1 cellular context compared by ENCODE assay signal in the genomic region with DNA sequence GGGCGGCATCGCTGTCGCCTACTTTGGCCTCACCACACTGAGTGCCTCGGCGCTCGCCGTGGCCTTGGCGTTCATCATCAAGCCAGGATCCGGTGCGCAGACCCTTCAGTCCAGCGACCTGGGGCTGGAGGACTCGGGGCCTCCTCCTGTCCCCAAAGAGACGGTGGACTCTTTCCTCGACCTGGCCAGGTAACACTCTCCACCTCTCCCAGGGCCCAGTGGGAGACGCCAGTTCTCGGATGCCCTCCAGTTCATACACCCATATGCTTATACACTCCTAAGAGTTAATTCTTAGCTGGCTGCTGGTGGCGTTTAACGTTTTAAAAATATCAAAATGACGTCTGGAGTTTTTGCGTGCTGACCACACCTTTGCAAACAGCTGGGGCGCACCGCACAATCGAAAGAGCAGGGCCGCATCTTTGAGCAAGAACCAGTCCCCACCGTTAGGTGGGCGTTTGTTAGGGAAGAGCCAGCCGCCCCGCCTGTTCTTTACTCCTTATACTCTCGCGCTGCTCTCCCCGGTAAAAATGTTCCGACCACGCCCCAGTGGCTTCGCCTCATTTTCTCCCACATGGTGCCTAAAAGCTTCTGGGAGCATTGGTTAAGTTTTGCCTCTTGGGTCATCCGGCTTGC.
A peak's percentile ranks its signal among the peaks of the same experiment; 100 is the strongest.
TF ChIP-seq lines count a peak whose summit lies in the region.

No MANE protein-coding gene starts in this region.

TF ChIP-seq in K562, 482 proteins besides CTCF, POLR2A, EP300 and RAD21 (continued from another document and continues in another):
- TF ChIP-seq KAT7 (CRISPR knock-in tag; IDR thresholded peaks at IDR 0.05; ENCODE audit: borderline replicate concordance) (peak; percentile 68; the same call in 1 of the 2 replicates), CHD2 (IDR thresholded peaks at IDR 0.05; ENCODE audit: low read depth, low read length) (peak; percentile 67), BRCA1 (IDR thresholded peaks at IDR 0.05) (no peak), BRCA1 (CRISPR knock-in tag; IDR thresholded peaks at IDR 0.05) (no peak), MAZ (CRISPR knock-in tag; conservative IDR thresholded peaks at IDR 0.05 in 1 of 2, IDR thresholded peaks at IDR 0.05 in 1 of 2) (no peak), SMARCA4 (IDR thresholded peaks at IDR 0.05) (peak; percentile 28; the same call in 1 of the 2 replicates), RBBP5 (IDR thresholded peaks at IDR 0.05; ENCODE audit: borderline replicate concordance, insufficient read depth, low read length, poor library complexity, severe bottlenecking) (peak; percentile 33), SIN3A (IDR thresholded peaks at IDR 0.05; ENCODE audit: borderline replicate concordance in 2 of 2, control insufficient read depth in 1 of 2, low read depth in 2 of 2, low read length in 2 of 2) (peak in 1 of 2 experiments; percentile 6; a peak in 1 of 4 replicates), TEAD1 (CRISPR knock-in tag; IDR thresholded peaks at IDR 0.05) (0 out of 4 replicates have a peak, but pooled peaks of 1 of the 2 experiments have one; percentile 55), SRF (CRISPR knock-in tag; IDR thresholded peaks at IDR 0.05) (0 out of 4 replicates have a peak, but pooled peaks of 1 of the 2 experiments have one; percentile 16), ZFX (CRISPR knock-in tag; IDR thresholded peaks at IDR 0.05) (peak; percentile 21; the same call in 1 of the 2 replicates), ZNF79 (CRISPR knock-in tag; IDR thresholded peaks at IDR 0.05; ENCODE audit: low read depth) (no peak), FOXP1 (CRISPR knock-in tag; IDR thresholded peaks at IDR 0.05) (0 out of 2 replicates have a peak, but pooled peaks have one; percentile 26), GATA2 (CRISPR knock-in tag; IDR thresholded peaks at IDR 0.05) (0 out of 2 replicates have a peak, but pooled peaks have one; percentile 6)
- TF ChIP-seq, protein P1, sequence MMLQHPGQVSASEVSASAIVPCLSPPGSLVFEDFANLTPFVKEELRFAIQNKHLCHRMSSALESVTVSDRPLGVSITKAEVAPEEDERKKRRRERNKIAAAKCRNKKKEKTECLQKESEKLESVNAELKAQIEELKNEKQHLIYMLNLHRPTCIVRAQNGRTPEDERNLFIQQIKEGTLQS (IDR thresholded peaks at IDR 0.05), result no peak
- TF ChIP-seq, protein P1 (CRISPR knock-in tag; conservative IDR thresholded peaks at IDR 0.05), result no peak
- TF ChIP-seq, protein P2, sequence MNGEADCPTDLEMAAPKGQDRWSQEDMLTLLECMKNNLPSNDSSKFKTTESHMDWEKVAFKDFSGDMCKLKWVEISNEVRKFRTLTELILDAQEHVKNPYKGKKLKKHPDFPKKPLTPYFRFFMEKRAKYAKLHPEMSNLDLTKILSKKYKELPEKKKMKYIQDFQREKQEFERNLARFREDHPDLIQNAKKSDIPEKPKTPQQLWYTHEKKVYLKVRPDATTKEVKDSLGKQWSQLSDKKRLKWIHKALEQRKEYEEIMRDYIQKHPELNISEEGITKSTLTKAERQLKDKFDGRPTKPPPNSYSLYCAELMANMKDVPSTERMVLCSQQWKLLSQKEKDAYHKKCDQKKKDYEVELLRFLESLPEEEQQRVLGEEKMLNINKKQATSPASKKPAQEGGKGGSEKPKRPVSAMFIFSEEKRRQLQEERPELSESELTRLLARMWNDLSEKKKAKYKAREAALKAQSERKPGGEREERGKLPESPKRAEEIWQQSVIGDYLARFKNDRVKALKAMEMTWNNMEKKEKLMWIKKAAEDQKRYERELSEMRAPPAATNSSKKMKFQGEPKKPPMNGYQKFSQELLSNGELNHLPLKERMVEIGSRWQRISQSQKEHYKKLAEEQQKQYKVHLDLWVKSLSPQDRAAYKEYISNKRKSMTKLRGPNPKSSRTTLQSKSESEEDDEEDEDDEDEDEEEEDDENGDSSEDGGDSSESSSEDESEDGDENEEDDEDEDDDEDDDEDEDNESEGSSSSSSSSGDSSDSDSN (IDR thresholded peaks at IDR 0.05; ENCODE audit: borderline replicate concordance in 1 of 2, low read depth in 2 of 2, low read length in 2 of 2), result 0 out of 4 replicates have a peak, but pooled peaks of 1 of the 2 experiments have one; percentile 15
- TF ChIP-seq, protein P3, sequence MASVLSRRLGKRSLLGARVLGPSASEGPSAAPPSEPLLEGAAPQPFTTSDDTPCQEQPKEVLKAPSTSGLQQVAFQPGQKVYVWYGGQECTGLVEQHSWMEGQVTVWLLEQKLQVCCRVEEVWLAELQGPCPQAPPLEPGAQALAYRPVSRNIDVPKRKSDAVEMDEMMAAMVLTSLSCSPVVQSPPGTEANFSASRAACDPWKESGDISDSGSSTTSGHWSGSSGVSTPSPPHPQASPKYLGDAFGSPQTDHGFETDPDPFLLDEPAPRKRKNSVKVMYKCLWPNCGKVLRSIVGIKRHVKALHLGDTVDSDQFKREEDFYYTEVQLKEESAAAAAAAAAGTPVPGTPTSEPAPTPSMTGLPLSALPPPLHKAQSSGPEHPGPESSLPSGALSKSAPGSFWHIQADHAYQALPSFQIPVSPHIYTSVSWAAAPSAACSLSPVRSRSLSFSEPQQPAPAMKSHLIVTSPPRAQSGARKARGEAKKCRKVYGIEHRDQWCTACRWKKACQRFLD (CRISPR knock-in tag; IDR thresholded peaks at IDR 0.05), result peak; percentile 22; the same call in 1 of the 2 replicates
- TF ChIP-seq, protein P4, sequence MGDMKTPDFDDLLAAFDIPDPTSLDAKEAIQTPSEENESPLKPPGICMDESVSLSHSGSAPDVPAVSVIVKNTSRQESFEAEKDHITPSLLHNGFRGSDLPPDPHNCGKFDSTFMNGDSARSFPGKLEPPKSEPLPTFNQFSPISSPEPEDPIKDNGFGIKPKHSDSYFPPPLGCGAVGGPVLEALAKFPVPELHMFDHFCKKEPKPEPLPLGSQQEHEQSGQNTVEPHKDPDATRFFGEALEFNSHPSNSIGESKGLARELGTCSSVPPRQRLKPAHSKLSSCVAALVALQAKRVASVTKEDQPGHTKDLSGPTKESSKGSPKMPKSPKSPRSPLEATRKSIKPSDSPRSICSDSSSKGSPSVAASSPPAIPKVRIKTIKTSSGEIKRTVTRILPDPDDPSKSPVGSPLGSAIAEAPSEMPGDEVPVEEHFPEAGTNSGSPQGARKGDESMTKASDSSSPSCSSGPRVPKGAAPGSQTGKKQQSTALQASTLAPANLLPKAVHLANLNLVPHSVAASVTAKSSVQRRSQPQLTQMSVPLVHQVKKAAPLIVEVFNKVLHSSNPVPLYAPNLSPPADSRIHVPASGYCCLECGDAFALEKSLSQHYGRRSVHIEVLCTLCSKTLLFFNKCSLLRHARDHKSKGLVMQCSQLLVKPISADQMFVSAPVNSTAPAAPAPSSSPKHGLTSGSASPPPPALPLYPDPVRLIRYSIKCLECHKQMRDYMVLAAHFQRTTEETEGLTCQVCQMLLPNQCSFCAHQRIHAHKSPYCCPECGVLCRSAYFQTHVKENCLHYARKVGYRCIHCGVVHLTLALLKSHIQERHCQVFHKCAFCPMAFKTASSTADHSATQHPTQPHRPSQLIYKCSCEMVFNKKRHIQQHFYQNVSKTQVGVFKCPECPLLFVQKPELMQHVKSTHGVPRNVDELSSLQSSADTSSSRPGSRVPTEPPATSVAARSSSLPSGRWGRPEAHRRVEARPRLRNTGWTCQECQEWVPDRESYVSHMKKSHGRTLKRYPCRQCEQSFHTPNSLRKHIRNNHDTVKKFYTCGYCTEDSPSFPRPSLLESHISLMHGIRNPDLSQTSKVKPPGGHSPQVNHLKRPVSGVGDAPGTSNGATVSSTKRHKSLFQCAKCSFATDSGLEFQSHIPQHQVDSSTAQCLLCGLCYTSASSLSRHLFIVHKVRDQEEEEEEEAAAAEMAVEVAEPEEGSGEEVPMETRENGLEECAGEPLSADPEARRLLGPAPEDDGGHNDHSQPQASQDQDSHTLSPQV (IDR thresholded peaks at IDR 0.05), result 0 out of 2 replicates have a peak, but pooled peaks have one; percentile 19
- TF ChIP-seq, protein P5, sequence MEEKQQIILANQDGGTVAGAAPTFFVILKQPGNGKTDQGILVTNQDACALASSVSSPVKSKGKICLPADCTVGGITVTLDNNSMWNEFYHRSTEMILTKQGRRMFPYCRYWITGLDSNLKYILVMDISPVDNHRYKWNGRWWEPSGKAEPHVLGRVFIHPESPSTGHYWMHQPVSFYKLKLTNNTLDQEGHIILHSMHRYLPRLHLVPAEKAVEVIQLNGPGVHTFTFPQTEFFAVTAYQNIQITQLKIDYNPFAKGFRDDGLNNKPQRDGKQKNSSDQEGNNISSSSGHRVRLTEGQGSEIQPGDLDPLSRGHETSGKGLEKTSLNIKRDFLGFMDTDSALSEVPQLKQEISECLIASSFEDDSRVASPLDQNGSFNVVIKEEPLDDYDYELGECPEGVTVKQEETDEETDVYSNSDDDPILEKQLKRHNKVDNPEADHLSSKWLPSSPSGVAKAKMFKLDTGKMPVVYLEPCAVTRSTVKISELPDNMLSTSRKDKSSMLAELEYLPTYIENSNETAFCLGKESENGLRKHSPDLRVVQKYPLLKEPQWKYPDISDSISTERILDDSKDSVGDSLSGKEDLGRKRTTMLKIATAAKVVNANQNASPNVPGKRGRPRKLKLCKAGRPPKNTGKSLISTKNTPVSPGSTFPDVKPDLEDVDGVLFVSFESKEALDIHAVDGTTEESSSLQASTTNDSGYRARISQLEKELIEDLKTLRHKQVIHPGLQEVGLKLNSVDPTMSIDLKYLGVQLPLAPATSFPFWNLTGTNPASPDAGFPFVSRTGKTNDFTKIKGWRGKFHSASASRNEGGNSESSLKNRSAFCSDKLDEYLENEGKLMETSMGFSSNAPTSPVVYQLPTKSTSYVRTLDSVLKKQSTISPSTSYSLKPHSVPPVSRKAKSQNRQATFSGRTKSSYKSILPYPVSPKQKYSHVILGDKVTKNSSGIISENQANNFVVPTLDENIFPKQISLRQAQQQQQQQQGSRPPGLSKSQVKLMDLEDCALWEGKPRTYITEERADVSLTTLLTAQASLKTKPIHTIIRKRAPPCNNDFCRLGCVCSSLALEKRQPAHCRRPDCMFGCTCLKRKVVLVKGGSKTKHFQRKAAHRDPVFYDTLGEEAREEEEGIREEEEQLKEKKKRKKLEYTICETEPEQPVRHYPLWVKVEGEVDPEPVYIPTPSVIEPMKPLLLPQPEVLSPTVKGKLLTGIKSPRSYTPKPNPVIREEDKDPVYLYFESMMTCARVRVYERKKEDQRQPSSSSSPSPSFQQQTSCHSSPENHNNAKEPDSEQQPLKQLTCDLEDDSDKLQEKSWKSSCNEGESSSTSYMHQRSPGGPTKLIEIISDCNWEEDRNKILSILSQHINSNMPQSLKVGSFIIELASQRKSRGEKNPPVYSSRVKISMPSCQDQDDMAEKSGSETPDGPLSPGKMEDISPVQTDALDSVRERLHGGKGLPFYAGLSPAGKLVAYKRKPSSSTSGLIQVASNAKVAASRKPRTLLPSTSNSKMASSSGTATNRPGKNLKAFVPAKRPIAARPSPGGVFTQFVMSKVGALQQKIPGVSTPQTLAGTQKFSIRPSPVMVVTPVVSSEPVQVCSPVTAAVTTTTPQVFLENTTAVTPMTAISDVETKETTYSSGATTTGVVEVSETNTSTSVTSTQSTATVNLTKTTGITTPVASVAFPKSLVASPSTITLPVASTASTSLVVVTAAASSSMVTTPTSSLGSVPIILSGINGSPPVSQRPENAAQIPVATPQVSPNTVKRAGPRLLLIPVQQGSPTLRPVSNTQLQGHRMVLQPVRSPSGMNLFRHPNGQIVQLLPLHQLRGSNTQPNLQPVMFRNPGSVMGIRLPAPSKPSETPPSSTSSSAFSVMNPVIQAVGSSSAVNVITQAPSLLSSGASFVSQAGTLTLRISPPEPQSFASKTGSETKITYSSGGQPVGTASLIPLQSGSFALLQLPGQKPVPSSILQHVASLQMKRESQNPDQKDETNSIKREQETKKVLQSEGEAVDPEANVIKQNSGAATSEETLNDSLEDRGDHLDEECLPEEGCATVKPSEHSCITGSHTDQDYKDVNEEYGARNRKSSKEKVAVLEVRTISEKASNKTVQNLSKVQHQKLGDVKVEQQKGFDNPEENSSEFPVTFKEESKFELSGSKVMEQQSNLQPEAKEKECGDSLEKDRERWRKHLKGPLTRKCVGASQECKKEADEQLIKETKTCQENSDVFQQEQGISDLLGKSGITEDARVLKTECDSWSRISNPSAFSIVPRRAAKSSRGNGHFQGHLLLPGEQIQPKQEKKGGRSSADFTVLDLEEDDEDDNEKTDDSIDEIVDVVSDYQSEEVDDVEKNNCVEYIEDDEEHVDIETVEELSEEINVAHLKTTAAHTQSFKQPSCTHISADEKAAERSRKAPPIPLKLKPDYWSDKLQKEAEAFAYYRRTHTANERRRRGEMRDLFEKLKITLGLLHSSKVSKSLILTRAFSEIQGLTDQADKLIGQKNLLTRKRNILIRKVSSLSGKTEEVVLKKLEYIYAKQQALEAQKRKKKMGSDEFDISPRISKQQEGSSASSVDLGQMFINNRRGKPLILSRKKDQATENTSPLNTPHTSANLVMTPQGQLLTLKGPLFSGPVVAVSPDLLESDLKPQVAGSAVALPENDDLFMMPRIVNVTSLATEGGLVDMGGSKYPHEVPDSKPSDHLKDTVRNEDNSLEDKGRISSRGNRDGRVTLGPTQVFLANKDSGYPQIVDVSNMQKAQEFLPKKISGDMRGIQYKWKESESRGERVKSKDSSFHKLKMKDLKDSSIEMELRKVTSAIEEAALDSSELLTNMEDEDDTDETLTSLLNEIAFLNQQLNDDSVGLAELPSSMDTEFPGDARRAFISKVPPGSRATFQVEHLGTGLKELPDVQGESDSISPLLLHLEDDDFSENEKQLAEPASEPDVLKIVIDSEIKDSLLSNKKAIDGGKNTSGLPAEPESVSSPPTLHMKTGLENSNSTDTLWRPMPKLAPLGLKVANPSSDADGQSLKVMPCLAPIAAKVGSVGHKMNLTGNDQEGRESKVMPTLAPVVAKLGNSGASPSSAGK (IDR thresholded peaks at IDR 0.05), result peak; percentile 86
- TF ChIP-seq, protein P6, sequence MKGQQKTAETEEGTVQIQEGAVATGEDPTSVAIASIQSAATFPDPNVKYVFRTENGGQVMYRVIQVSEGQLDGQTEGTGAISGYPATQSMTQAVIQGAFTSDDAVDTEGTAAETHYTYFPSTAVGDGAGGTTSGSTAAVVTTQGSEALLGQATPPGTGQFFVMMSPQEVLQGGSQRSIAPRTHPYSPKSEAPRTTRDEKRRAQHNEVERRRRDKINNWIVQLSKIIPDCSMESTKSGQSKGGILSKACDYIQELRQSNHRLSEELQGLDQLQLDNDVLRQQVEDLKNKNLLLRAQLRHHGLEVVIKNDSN (CRISPR knock-in tag; IDR thresholded peaks at IDR 0.05), result peak; percentile 37; the same call in 1 of the 2 replicates
